ENCODE assay signal across 2 cellular contexts in genomic region chr12:52692253-52692652, GRCh38.
A peak's percentile ranks its signal among the peaks of the same experiment; 100 is the strongest.
TF ChIP-seq lines count a peak whose summit lies in the region.

No MANE protein-coding gene starts in this region.

TF ChIP-seq in Ishikawa, 13 proteins besides CTCF, POLR2A, EP300 and RAD21:
- TF ChIP-seq MAX (IDR thresholded peaks at IDR 0.05), result no peak
- TF ChIP-seq ZBTB7A (IDR thresholded peaks at IDR 0.05; ENCODE audit: low read depth), result no peak
- TF ChIP-seq TEAD4 (IDR thresholded peaks at IDR 0.05), result no peak
- TF ChIP-seq, protein P1, sequence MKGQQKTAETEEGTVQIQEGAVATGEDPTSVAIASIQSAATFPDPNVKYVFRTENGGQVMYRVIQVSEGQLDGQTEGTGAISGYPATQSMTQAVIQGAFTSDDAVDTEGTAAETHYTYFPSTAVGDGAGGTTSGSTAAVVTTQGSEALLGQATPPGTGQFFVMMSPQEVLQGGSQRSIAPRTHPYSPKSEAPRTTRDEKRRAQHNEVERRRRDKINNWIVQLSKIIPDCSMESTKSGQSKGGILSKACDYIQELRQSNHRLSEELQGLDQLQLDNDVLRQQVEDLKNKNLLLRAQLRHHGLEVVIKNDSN (IDR thresholded peaks at IDR 0.05), result no peak
- no peak for TF ChIP-seq YY1 (IDR thresholded peaks at IDR 0.05; ENCODE audit: low read depth)
- no peak for TF ChIP-seq TAF1 (IDR thresholded peaks at IDR 0.05; ENCODE audit: low read depth)
- TF ChIP-seq CEBPB (IDR thresholded peaks at IDR 0.05), result no peak
- TF ChIP-seq FOXM1 (IDR thresholded peaks at IDR 0.05; ENCODE audit: borderline replicate concordance, low read depth), result no peak
- no peak for TF ChIP-seq CREB1 (IDR thresholded peaks at IDR 0.05; ENCODE audit: low read depth)
- TF ChIP-seq TCF12 (IDR thresholded peaks at IDR 0.05; ENCODE audit: low read depth), result no peak
- no peak for TF ChIP-seq REST (IDR thresholded peaks at IDR 0.05; ENCODE audit: low read depth)
- TF ChIP-seq EGR1 (IDR thresholded peaks at IDR 0.05), result no peak
- TF ChIP-seq NFIC (IDR thresholded peaks at IDR 0.05), result no peak

TF ChIP-seq in K562, 482 proteins besides CTCF, POLR2A, EP300 and RAD21:
- TF ChIP-seq SMC3 (conservative IDR thresholded peaks at IDR 0.05; ENCODE audit: insufficient read depth, low read depth, low read length) (peak; percentile 61), CTBP1 (IDR thresholded peaks at IDR 0.05; ENCODE audit: borderline replicate concordance) (peak; percentile 13; the same call in 1 of the 2 replicates), BHLHE40 (IDR thresholded peaks at IDR 0.05; ENCODE audit: low read length) (0 out of 2 replicates have a peak, but pooled peaks have one; percentile 25), ZNF3 (CRISPR knock-in tag; IDR thresholded peaks at IDR 0.05) (no peak), SUPT5H (IDR thresholded peaks at IDR 0.05) (no peak)
- TF ChIP-seq, protein P2, sequence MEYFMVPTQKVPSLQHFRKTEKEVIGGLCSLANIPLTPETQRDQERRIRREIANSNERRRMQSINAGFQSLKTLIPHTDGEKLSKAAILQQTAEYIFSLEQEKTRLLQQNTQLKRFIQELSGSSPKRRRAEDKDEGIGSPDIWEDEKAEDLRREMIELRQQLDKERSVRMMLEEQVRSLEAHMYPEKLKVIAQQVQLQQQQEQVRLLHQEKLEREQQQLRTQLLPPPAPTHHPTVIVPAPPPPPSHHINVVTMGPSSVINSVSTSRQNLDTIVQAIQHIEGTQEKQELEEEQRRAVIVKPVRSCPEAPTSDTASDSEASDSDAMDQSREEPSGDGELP (CRISPR knock-in tag; IDR thresholded peaks at IDR 0.05; ENCODE audit: borderline replicate concordance), result peak; percentile 45; the same call in 1 of the 2 replicates
TF ChIP-seq in K562: peak in this region for 4.
